ENCODE assay signal across 8 cellular contexts in genomic region chr11:102451041-102451692, GRCh38. TPM values are rescaled to one million over a fixed set of nuclear protein-coding genes. Genes with fewer than 3 reads are reported as not detected.
DNase-seq lines count a peak whose midpoint lies in the region; ATAC-seq and TF ChIP-seq lines count a peak whose summit lies in the region.

No MANE protein-coding gene starts in this region.

- H3K4me3 Mint-ChIP-seq in naive thymus-derived CD8-positive, alpha-beta T cell: peak overlapping the region; percentile 88 to 100 (median 95)

- H3K9ac ChIP-seq in MM.1S (ENCODE audit: low read length): peak overlapping the region; percentile 98

- H3K4me2 ChIP-seq in MM.1S (ENCODE audit: low read depth, low read length): peak overlapping the region; percentile 73

- ATAC-seq in naive thymus-derived CD8-positive, alpha-beta T cell: no peak
- no peak for ATAC-seq in GM21786 (IDR thresholded peaks at IDR 0.05; ENCODE audit: unreplicated experiment)
- no peak for ATAC-seq in HG03469 (IDR thresholded peaks at IDR 0.05; ENCODE audit: unreplicated experiment)

- H3K36me3 ChIP-seq in BE2C: peaks cover 22% of the 10 kb centered on the region
- 0 out of 2 replicates have a peak, but pooled peaks cover under 1% of the 10 kb centered on the region for H3K36me3 ChIP-seq in MM.1S (replicated peaks; ENCODE audit: insufficient read depth, low read length)

- no peaks in the 10 kb centered on the region for H3K9me2 ChIP-seq in MM.1S (replicated peaks; ENCODE audit: insufficient read depth, low read length)

- H3K4me3 ChIP-seq in BE2C (ENCODE audit: low read depth, low read length) (peak overlapping the region; percentile 88), MM.1S (ENCODE audit: low read length) (peak overlapping the region; percentile 95)

- H3K27me3 ChIP-seq in BE2C (no peaks in the 10 kb centered on the region), MM.1S (replicated peaks; ENCODE audit: insufficient read depth, low read length) (no peaks in the 10 kb centered on the region)

- 0 out of 2 replicates have a peak, but pooled peaks cover 2% of the 10 kb centered on the region for H4K20me1 ChIP-seq in MM.1S (ENCODE audit: insufficient read depth, low read length)

- H3K9me3 ChIP-seq in BE2C: no peaks in the 10 kb centered on the region
- no peaks in the 10 kb centered on the region for H3K9me3 ChIP-seq in MM.1S (replicated peaks; ENCODE audit: insufficient read depth, low read length)

- peaks cover 8% of the 10 kb centered on the region; the same call in 1 of the 2 replicates for H3K4me1 ChIP-seq in BE2C
- H3K4me1 ChIP-seq in MM.1S (ENCODE audit: low read length): peaks cover 56% of the 10 kb centered on the region

- H2AFZ ChIP-seq in MM.1S (ENCODE audit: low read length): no peak overlapping the region

- DNase-seq in BE2C (no peak), MM.1S (no peak), dermis blood vessel endothelial cell (peak; percentile 12), SW 1271 (lab: John Stamatoyannopoulos, UW) (no peak)
- DNase-seq in naive thymus-derived CD8-positive, alpha-beta T cell: no peak
- no peak for DNase-seq in stimulated activated CD4-positive, alpha-beta T cell treated with anti-CD3 and anti-CD28 coated beads, Interleukin-4, amount 100 ng/mL, for 1 hour

- H3F3A ChIP-seq in MM.1S (ENCODE audit: insufficient read depth, low read length): peaks cover 39% of the 10 kb centered on the region

- H3K27ac ChIP-seq in MM.1S (ENCODE audit: low read length): peak overlapping the region; percentile 96

- no peak for TF ChIP-seq CTCF in BE2C (IDR thresholded peaks at IDR 0.05; ENCODE audit: low read depth, low read length)
- no peak for TF ChIP-seq CTCF in MM.1S (IDR thresholded peaks at IDR 0.05; ENCODE audit: low read length)

- peak overlapping the region; percentile 90 to 99 (median 96) for H3K27ac Mint-ChIP-seq in naive thymus-derived CD8-positive, alpha-beta T cell

- peaks cover 5 to 27% (median 10%) of the 10 kb centered on the region in 3 donors for H3K36me3 Mint-ChIP-seq in naive thymus-derived CD8-positive, alpha-beta T cell

- POLR2A ChIA-PET in naive thymus-derived CD8-positive, alpha-beta T cell (lab: Charles Lee): interaction anchor here (0.8 to 4.0 kb wide), 24 partner anchors 12 to 157 kb away, joined by 3 to 51 read pairs (median 4); partner anchors contain the start of gene BIRC2

- H3K9me3 Mint-ChIP-seq in naive thymus-derived CD8-positive, alpha-beta T cell: no peaks in the 10 kb centered on the region

- H3K4me1 Mint-ChIP-seq in naive thymus-derived CD8-positive, alpha-beta T cell: peaks cover 47 to 87% (median 82%) of the 10 kb centered on the region in 4 donors

- peaks cover 62% of the 10 kb centered on the region for H3K79me2 ChIP-seq in MM.1S (ENCODE audit: low read length)

- no peaks in the 10 kb centered on the region for H3K27me3 Mint-ChIP-seq in naive thymus-derived CD8-positive, alpha-beta T cell

RNA-seq across cellular contexts. Expression of gene TMEM123, which starts 1.4 kb away (rescaled TPM):
- 61.7 TPM for polyA plus RNA-seq in BE2C (2012; ENCODE audit: insufficient read depth, insufficient read length, low read depth)
- 195 and 245 TPM in 2 replicates for total RNA-seq in dermis blood vessel endothelial cell
- 100 to 1,000 TPM; 484 to 533 TPM for total RNA-seq in naive thymus-derived CD8-positive, alpha-beta T cell
- polyA plus RNA-seq in naive thymus-derived CD8-positive, alpha-beta T cell: 100 to 1,000 TPM; 746 to 988 (median 748) TPM
